ENCODE assay signal across 14 cellular contexts in genomic region chr11:28834877-28835276, GRCh38.
A peak's percentile ranks its signal among the peaks of the same experiment; 100 is the strongest.
DNase-seq lines count a peak whose midpoint lies in the region; ATAC-seq, FAIRE-seq and TF ChIP-seq lines count a peak whose summit lies in the region.
"Had no signal": no experiment of that assay in that cellular context is flagged by ENCODE, and none has a peak within 500 bp of the region (broad histone marks: within the 10 kb centered on the region; RNA-seq: fewer than 3 reads in every experiment).

No MANE protein-coding gene starts in this region.

- H3K9me3 Mint-ChIP-seq in H9 = no peaks in the 10 kb centered on the region
- peaks cover 23% of the 10 kb centered on the region for H3K9me3 Mint-ChIP-seq in activated T-helper 2 cell treated with anti-CD3 and anti-CD28 coated beads, Interferon-gamma antibody, Interleukin-2, Interleukin-4, amounts not matched to agents 10 μg/mL and 5 μg/mL and 100 μg/mL, durations not matched to agents 14 hours and 24 hours and 36 hours
- H3K9me3 Mint-ChIP-seq in activated T-helper 17 cell treated with anti-CD3 and anti-CD28 coated beads, Interleukin-2, amount 50 U/mL, for 72 hours = peaks cover 13% of the 10 kb centered on the region

- no peak overlapping the region; a peak in 1 of 5 replicates for H3K4me3 Mint-ChIP-seq in H9
- no peak overlapping the region for H3K4me3 Mint-ChIP-seq in activated T-helper 2 cell treated with anti-CD3 and anti-CD28 coated beads, Interferon-gamma antibody, Interleukin-2, Interleukin-4, amounts not matched to agents 10 μg/mL and 5 μg/mL and 100 μg/mL, durations not matched to agents 14 hours and 24 hours and 36 hours (ENCODE audit: low read depth)
- H3K4me3 Mint-ChIP-seq in activated T-helper 17 cell treated with anti-CD3 and anti-CD28 coated beads, Interleukin-2, amount 50 U/mL, for 72 hours = no peak overlapping the region
- H3K4me3 Mint-ChIP-seq: naive B cell had no signal

- H4K5ac ChIP-seq in H9 (ENCODE audit: insufficient read length, low read depth, low read length) = no peak overlapping the region

- no peak overlapping the region for H3K4ac ChIP-seq in H9 (ENCODE audit: low read depth, low read length)

- no peak overlapping the region for H3K18ac ChIP-seq in H9 (ENCODE audit: insufficient read length, low read depth, low read length)

- no peaks in the 10 kb centered on the region for H3K79me2 ChIP-seq in H9 (ENCODE audit: insufficient read depth, low read length)

- no peak overlapping the region for H2BK120ac ChIP-seq in H9 (ENCODE audit: low read depth, low read length, poor library complexity, severe bottlenecking)

- no peak overlapping the region for H3T11ph ChIP-seq in H9 (ENCODE audit: low read length)

- WGBS in H9 (ENCODE audit: extremely low coverage, insufficient read length, low lambda C conversion rate) = no CpG with 5 or more reads among the region's 3 CpGs
- 45 to 46% methylated on average over 3 of the region's 3 CpGs for WGBS in lower leg skin, 2 donors

- H3K27ac ChIP-seq in H9 (ENCODE audit: insufficient read length, low read depth, low read length) = peak overlapping the region; percentile 11
- no peak overlapping the region for H3K27ac ChIP-seq in SJCRH30
- H3K27ac ChIP-seq: PC-9 had no signal

- TF ChIP-seq POLR2A in lower leg skin (IDR thresholded peaks at IDR 0.05) = no peak

- H2AK5ac ChIP-seq in H9 (ENCODE audit: insufficient read length, low read length) = no peak overlapping the region

- no peak overlapping the region for H3K14ac ChIP-seq in H9 (ENCODE audit: insufficient read depth, low read length)

- H3K27me3 ChIP-seq in H9 (ENCODE audit: insufficient read depth, low read length) (no peaks in the 10 kb centered on the region), SJCRH30 (no peaks in the 10 kb centered on the region)

- no peak overlapping the region for H2BK20ac ChIP-seq in H9 (ENCODE audit: low read depth, low read length, poor library complexity, severe bottlenecking)

- H3K4me1 ChIP-seq in H9 (ENCODE audit: insufficient read depth, low read length) (peaks cover 10% of the 10 kb centered on the region), SJCRH30 (peaks cover 53% of the 10 kb centered on the region)

- H3K27me3 Mint-ChIP-seq in H9 (ENCODE audit: low read depth) = no peaks in the 10 kb centered on the region
- no peaks in the 10 kb centered on the region for H3K27me3 Mint-ChIP-seq in activated T-helper 2 cell treated with anti-CD3 and anti-CD28 coated beads, Interferon-gamma antibody, Interleukin-2, Interleukin-4, amounts not matched to agents 10 μg/mL and 5 μg/mL and 100 μg/mL, durations not matched to agents 14 hours and 24 hours and 36 hours (ENCODE audit: low read depth)
- no peaks in the 10 kb centered on the region for H3K27me3 Mint-ChIP-seq in activated T-helper 17 cell treated with anti-CD3 and anti-CD28 coated beads, Interleukin-2, amount 50 U/mL, for 72 hours
- H3K27me3 Mint-ChIP-seq: naive B cell had no signal

- no peaks in the 10 kb centered on the region for H3K23me2 ChIP-seq in H9 (ENCODE audit: insufficient read length, low read depth, low read length, poor library complexity, severe bottlenecking)

- no peaks in the 10 kb centered on the region; a peak in 1 of 7 replicates for H3K36me3 Mint-ChIP-seq in H9 (ENCODE audit: insufficient read depth in 1 of 3, low read depth in 3 of 3)
- no peaks in the 10 kb centered on the region for H3K36me3 Mint-ChIP-seq in activated T-helper 2 cell treated with anti-CD3 and anti-CD28 coated beads, Interferon-gamma antibody, Interleukin-2, Interleukin-4, amounts not matched to agents 10 μg/mL and 5 μg/mL and 100 μg/mL, durations not matched to agents 14 hours and 24 hours and 36 hours (ENCODE audit: low read depth)
- no peaks in the 10 kb centered on the region for H3K36me3 Mint-ChIP-seq in activated T-helper 17 cell treated with anti-CD3 and anti-CD28 coated beads, Interleukin-2, amount 50 U/mL, for 72 hours (ENCODE audit: low read depth)
- H3K36me3 Mint-ChIP-seq: naive B cell had no signal

- H2BK15ac ChIP-seq in H9 (ENCODE audit: low read depth, low read length) = no peak overlapping the region

- H2BK12ac ChIP-seq in H9 (ENCODE audit: insufficient read length, low read depth, low read length) = no peak overlapping the region

- peak overlapping the region in 2 of 3 experiments; percentile 18 to 84; a peak in 4 of 7 replicates for H3K27ac Mint-ChIP-seq in H9
- H3K27ac Mint-ChIP-seq in activated T-helper 2 cell treated with anti-CD3 and anti-CD28 coated beads, Interferon-gamma antibody, Interleukin-2, Interleukin-4, amounts not matched to agents 10 μg/mL and 5 μg/mL and 100 μg/mL, durations not matched to agents 14 hours and 24 hours and 36 hours = no peak overlapping the region
- no peak overlapping the region for H3K27ac Mint-ChIP-seq in activated T-helper 17 cell treated with anti-CD3 and anti-CD28 coated beads, Interleukin-2, amount 50 U/mL, for 72 hours
- H3K27ac Mint-ChIP-seq: naive B cell had no signal

- H3K79me1 ChIP-seq in H9 (ENCODE audit: insufficient read depth, low read depth, low read length, poor library complexity, severe bottlenecking) = no peaks in the 10 kb centered on the region

- H4K91ac ChIP-seq in H9 (ENCODE audit: insufficient read length, low read depth, low read length) = no peak overlapping the region

- DNase-seq in H9 (no peak), SJCRH30 (peak; percentile 9 to 48), fibroblast of pulmonary artery (ENCODE audit: low read depth) (peak; percentile 68), urothelium cell line (ENCODE audit: low spot score) (peak; percentile 13), lower leg skin (ENCODE audit: low spot score in 2 of 2) (no peak)
- DNase-seq in activated T-helper 2 cell treated with anti-CD3 and anti-CD28 coated beads, Interferon-gamma antibody, Interleukin-2, Interleukin-4, amounts not matched to agents 10 μg/mL and 5 μg/mL and 100 μg/mL, durations not matched to agents 14 hours and 24 hours and 36 hours (ENCODE audit: low spot score) = no peak
- DNase-seq: activated effector memory CD4-positive, alpha-beta T cell treated with Interleukin-2 at 50 U/mL for 16 hours; hippocampal formation; naive B cell; NCI-H2029; stimulated activated CD4-positive, alpha-beta T cell treated with anti-CD3 and anti-CD28 coated beads, Interleukin-15, amount 100 ng/mL, for 24 hours; stimulated activated naive CD4-positive, alpha-beta T cell treated with Interleukin-2 at 50 U/mL for 16 hours had no signal

- no peak for ATAC-seq in activated T-helper 17 cell treated with anti-CD3 and anti-CD28 coated beads, Interleukin-2, amount 50 U/mL, for 72 hours (replicated peaks)

- no peak overlapping the region for H2AFZ ChIP-seq in H9 (ENCODE audit: low read length)
- H2AFZ ChIP-seq: PC-9 had no signal

- H3K4me2 ChIP-seq in H9 (ENCODE audit: insufficient read depth, insufficient read length, low read length) = no peak overlapping the region
- H3K4me2 ChIP-seq: PC-9 had no signal

- H3K36me3 ChIP-seq in SJCRH30 = no peaks in the 10 kb centered on the region

- H3K56ac ChIP-seq in H9 (ENCODE audit: insufficient read length, low read depth, low read length) = no peak overlapping the region

- H3K23ac ChIP-seq in H9 (ENCODE audit: insufficient read length, low read depth, low read length) = no peak overlapping the region

- H4K8ac ChIP-seq in H9 (replicated peaks; ENCODE audit: insufficient read length, low read depth, low read length) = no peak overlapping the region

- no peaks in the 10 kb centered on the region for H3K9me3 ChIP-seq in H9 (ENCODE audit: control insufficient read depth, low read depth, low read length)
- no peaks in the 10 kb centered on the region for H3K9me3 ChIP-seq in SJCRH30 (replicated peaks)

- intact Hi-C loops in activated T-helper 2 cell treated with anti-CD3 and anti-CD28 coated beads, Interferon-gamma antibody, Interleukin-2, Interleukin-4, amounts not matched to agents 10 μg/mL and 5 μg/mL and 100 μg/mL, durations not matched to agents 14 hours and 24 hours and 36 hours (cut with micrococcal nuclease) = no loop called here
- intact Hi-C loops in lower leg skin (cut with DNase I; ENCODE audit: low total_unique reads) = no loop called here

- FAIRE-seq in urothelium cell line (lab: Jason Lieb, UNC) = no peak

- H3K9ac ChIP-seq in H9 (ENCODE audit: extremely low read depth, insufficient read length, low read length) = no peak overlapping the region

- H2BK5ac ChIP-seq in H9 (ENCODE audit: insufficient read length, low read length) = no peak overlapping the region

- no peak overlapping the region for H3K4me3 ChIP-seq in SJCRH30
- H3K4me3 ChIP-seq in fibroblast of pulmonary artery (replicated peaks; ENCODE audit: low read depth, low read length) = no peak overlapping the region
- no peak overlapping the region for H3K4me3 ChIP-seq in lower leg skin (ENCODE audit: low read depth, poor library complexity, severe bottlenecking)
- H3K4me3 ChIP-seq: PC-9 had no signal

- TF ChIP-seq CTCF in H9 (conservative IDR thresholded peaks at IDR 0.05) (no peak), fibroblast of pulmonary artery (IDR thresholded peaks at IDR 0.05; ENCODE audit: low read length, missing control alignments) (no peak), lower leg skin (IDR thresholded peaks at IDR 0.05) (no peak)

- peaks cover 30 to 39% of the 10 kb centered on the region in 2 experiments for H3K4me1 Mint-ChIP-seq in H9
- no peaks in the 10 kb centered on the region for H3K4me1 Mint-ChIP-seq in activated T-helper 2 cell treated with anti-CD3 and anti-CD28 coated beads, Interferon-gamma antibody, Interleukin-2, Interleukin-4, amounts not matched to agents 10 μg/mL and 5 μg/mL and 100 μg/mL, durations not matched to agents 14 hours and 24 hours and 36 hours (ENCODE audit: low read depth)
- no peaks in the 10 kb centered on the region for H3K4me1 Mint-ChIP-seq in activated T-helper 17 cell treated with anti-CD3 and anti-CD28 coated beads, Interleukin-2, amount 50 U/mL, for 72 hours
- H3K4me1 Mint-ChIP-seq: naive B cell had no signal

- no peaks in the 10 kb centered on the region for H4K20me1 ChIP-seq in H9 (ENCODE audit: control insufficient read depth, insufficient read depth, insufficient read length)

Comparison
In these comparisons a context has a peak if more than half of its experiments do, and no peak if none do; other contexts are left out.
1. DNase-seq: peak in SJCRH30 (2 of 2), fibroblast of pulmonary artery (single experiment) and urothelium cell line (single experiment); none in H9 (single experiment), activated T-helper 2 cell treated with anti-CD3 and anti-CD28 coated beads, Interferon-gamma antibody, Interleukin-2, Interleukin-4, amounts not matched to agents 10 μg/mL and 5 μg/mL and 100 μg/mL, durations not matched to agents 14 hours and 24 hours and 36 hours (single experiment) and lower leg skin (0 of 2).
2. H3K27ac Mint-ChIP-seq: peak in H9 (2 of 3); none in activated T-helper 2 cell treated with anti-CD3 and anti-CD28 coated beads, Interferon-gamma antibody, Interleukin-2, Interleukin-4, amounts not matched to agents 10 μg/mL and 5 μg/mL and 100 μg/mL, durations not matched to agents 14 hours and 24 hours and 36 hours (single experiment) and activated T-helper 17 cell treated with anti-CD3 and anti-CD28 coated beads, Interleukin-2, amount 50 U/mL, for 72 hours (single experiment).